ENCODE assay signal across 15 cellular contexts in genomic region chr10:23834096-23834495, GRCh38.
DNase-seq lines count a peak whose midpoint lies in the region; ATAC-seq and TF ChIP-seq lines count a peak whose summit lies in the region.
"Had no signal": no experiment of that assay in that cellular context is flagged by ENCODE, and none has a peak within 500 bp of the region (broad histone marks: within the 10 kb centered on the region; RNA-seq: fewer than 3 reads in every experiment).

No MANE protein-coding gene starts in this region.

- peak; percentile 11 for DNase-seq in DMS53 (lab: John Stamatoyannopoulos, UW)
- DNase-seq in DMS53 treated with DMSO at 0.1 percent for 48 hours (lab: John Stamatoyannopoulos, UW; ENCODE audit: unreplicated experiment) = no peak
- DNase-seq in epithelial cell of esophagus (ENCODE audit: low read depth) = peak; percentile 2
- DNase-seq in mesothelial cell of epicardium (ENCODE audit: low spot score in 2 of 2, unreplicated experiment in 2 of 2) = no peak
- DNase-seq in upper lobe of right lung = no peak
- no peak for DNase-seq in NCI-H1694 (lab: John Stamatoyannopoulos, UW)
- DNase-seq in kidney tubule cell (ENCODE audit: low spot score) = no peak
- DNase-seq: AML-193; CD4-positive, alpha-beta T cell; H9 had no signal

- H3K27ac Mint-ChIP-seq in mesothelial cell of epicardium = peak overlapping the region; percentile 60
- H3K27ac Mint-ChIP-seq: CD4-positive, alpha-beta T cell; H9 had no signal

- no peaks in the 10 kb centered on the region for H3K4me1 ChIP-seq in upper lobe of right lung
- H3K4me1 ChIP-seq: A549 had no signal

- H3K4me3 ChIP-seq in epithelial cell of esophagus (ENCODE audit: low read length) = no peak overlapping the region
- no peak overlapping the region for H3K4me3 ChIP-seq in upper lobe of right lung
- H3K4me3 ChIP-seq: A549 had no signal

- peak; percentile 65 for ATAC-seq in upper lobe of right lung
- no peak for ATAC-seq in HG03354 (IDR thresholded peaks at IDR 0.05; ENCODE audit: poor library complexity, severe bottlenecking, unreplicated experiment)
- ATAC-seq: A549 had no signal

- peaks cover 38% of the 10 kb centered on the region for H3K4me1 Mint-ChIP-seq in mesothelial cell of epicardium
- H3K4me1 Mint-ChIP-seq: H9 had no signal

- intact Hi-C loops in upper lobe of right lung (cut with DNase I) = no loop called here

- H3K36me3 Mint-ChIP-seq in mesothelial cell of epicardium = no peaks in the 10 kb centered on the region

- H3K4me3 Mint-ChIP-seq in mesothelial cell of epicardium = no peak overlapping the region
- H3K4me3 Mint-ChIP-seq: CD4-positive, alpha-beta T cell; H9 had no signal

- H3K36me3 ChIP-seq in upper lobe of right lung = no peaks in the 10 kb centered on the region

- TF ChIP-seq CTCF in epithelial cell of esophagus (IDR thresholded peaks at IDR 0.05; ENCODE audit: insufficient read depth, low read depth, low read length, missing control alignments) (no peak), mesothelial cell of epicardium (IDR thresholded peaks at IDR 0.05; ENCODE audit: unreplicated experiment) (no peak), upper lobe of right lung (IDR thresholded peaks at IDR 0.05) (no peak)

- H3K27me3 ChIP-seq in upper lobe of right lung = no peaks in the 10 kb centered on the region

- no peaks in the 10 kb centered on the region for H3K9me3 Mint-ChIP-seq in mesothelial cell of epicardium
- H3K9me3 Mint-ChIP-seq: CD4-positive, alpha-beta T cell; H9 had no signal

- H3K27me3 Mint-ChIP-seq in mesothelial cell of epicardium (ENCODE audit: low read depth) = no peaks in the 10 kb centered on the region
- H3K27me3 Mint-ChIP-seq: CD4-positive, alpha-beta T cell had no signal

- no peak overlapping the region for H3K27ac ChIP-seq in upper lobe of right lung
- H3K27ac ChIP-seq: 22Rv1, A549, C4-2B had no signal

- H3K9me3 ChIP-seq in upper lobe of right lung = no peaks in the 10 kb centered on the region
- H3K9me3 ChIP-seq: A549, Caco-2 had no signal

Comparison
In these comparisons a context has a peak if more than half of its experiments do, and no peak if none do; other contexts are left out.
1. DNase-seq: peak in DMS53 (single experiment) and epithelial cell of esophagus (single experiment); none in DMS53 treated with DMSO at 0.1 percent for 48 hours (single experiment), mesothelial cell of epicardium (0 of 2), upper lobe of right lung (single experiment), NCI-H1694 (single experiment) and kidney tubule cell (single experiment).